Comparison of ENCODE assay signal across 1 cellular context in genomic region chr2:37788602-37789209, GRCh38.
TF ChIP-seq lines count a peak whose summit lies in the region.

No MANE protein-coding gene starts in this region.

TF ChIP-seq in A549, 52 proteins besides CTCF, POLR2A, EP300 and RAD21 (continued from another document):
- TF ChIP-seq HMGXB4 (CRISPR knock-in tag; IDR thresholded peaks at IDR 0.05; ENCODE audit: borderline replicate concordance) (no peak), HOXA7 (CRISPR knock-in tag; IDR thresholded peaks at IDR 0.05) (no peak)
